Comparison of ENCODE assay signal across 28 cellular contexts in the genomic region with DNA sequence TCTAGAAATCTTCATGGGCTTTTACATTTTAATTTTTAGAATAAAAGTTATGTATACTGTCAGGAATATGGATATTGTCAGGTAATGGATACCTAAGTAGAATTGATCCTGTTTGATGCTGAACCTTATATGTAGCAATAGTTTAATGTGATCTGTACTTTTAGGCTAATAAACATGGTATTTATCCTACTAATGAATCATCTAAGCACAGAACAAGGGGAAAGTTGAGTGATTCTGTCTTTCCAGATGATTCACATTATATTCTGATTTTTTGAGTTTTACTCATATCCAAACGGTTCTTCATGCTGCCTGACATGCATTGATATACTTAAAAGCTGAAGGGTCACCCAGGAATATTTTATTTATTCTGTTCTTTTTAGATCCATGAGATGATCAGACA. TPM values are rescaled to one million over a fixed set of nuclear protein-coding genes. Genes with fewer than 3 reads are reported as not detected.
"Had no signal": no experiment of that assay in that cellular context is flagged by ENCODE, and none has a peak within 500 bp of the region (broad histone marks: within the 10 kb centered on the region; RNA-seq: fewer than 3 reads in every experiment).

No MANE protein-coding gene starts in this region.

- H3K27me3 ChIP-seq: neural progenitor cell, right lobe of liver, testis, vagina had no signal

- H3K9ac ChIP-seq: neural progenitor cell had no signal

- H3K4me3 Mint-ChIP-seq: activated B cell treated with CpG ODN at 0.5 μM for 24 hours; activated CD4-positive, alpha-beta T cell treated with anti-CD3 and anti-CD28 coated beads, Interleukin-2, amount 10 ng/mL, durations not matched to agents 7 days and 5 days; activated naive CD8-positive, alpha-beta T cell; activated T-cell treated with anti-CD3 and anti-CD28 coated beads, Interleukin-2, amount 50 U/mL, for 24 hours; central memory CD8-positive, alpha-beta T cell; endodermal cell; mesothelial cell of epicardium; naive thymus-derived CD8-positive, alpha-beta T cell; neural progenitor cell; T-helper 17 cell had no signal

- H3K4me1 ChIP-seq: left ventricle myocardium inferior, neural progenitor cell, right lobe of liver, testis, vagina had no signal

- DNase-seq: activated B cell treated with CpG ODN at 0.5 μM for 24 hours; activated CD4-positive, alpha-beta T cell treated with anti-CD3 and anti-CD28 coated beads, Interleukin-2, amount 10 ng/mL, durations not matched to agents 7 days and 5 days; activated CD8-positive, alpha-beta memory T cell treated with anti-CD3 and anti-CD28 coated beads, Interleukin-2, amount 50 U/mL, for 4 hours; activated naive CD4-positive, alpha-beta T cell; activated T-cell treated with anti-CD3 and anti-CD28 coated beads, Interleukin-2, amount 50 U/mL, for 24 hours; endodermal cell; foreskin melanocyte; left ventricle myocardium inferior; naive thymus-derived CD8-positive, alpha-beta T cell; posterior cingulate gyrus; right lobe of liver; stimulated activated CD4-positive, alpha-beta T cell treated with anti-CD3 and anti-CD28 coated beads, Interleukin-1b, Interleukin-23, amount 100 ng/mL, for 48 hours; T-helper 17 cell; testis; trophoblast cell had no signal

- H3K9me3 Mint-ChIP-seq: activated B cell treated with CpG ODN at 0.5 μM for 24 hours; activated CD4-positive, alpha-beta T cell treated with anti-CD3 and anti-CD28 coated beads, Interleukin-2, amount 10 ng/mL, durations not matched to agents 7 days and 5 days; activated T-cell treated with anti-CD3 and anti-CD28 coated beads, Interleukin-2, amount 50 U/mL, for 24 hours; activated T-helper 2 cell treated with anti-CD3 and anti-CD28 coated beads, Interferon-gamma antibody, Interleukin-2, Interleukin-4, amounts not matched to agents 10 μg/mL and 5 μg/mL and 100 μg/mL, durations not matched to agents 14 hours and 24 hours and 36 hours; central memory CD8-positive, alpha-beta T cell; endodermal cell; mesothelial cell of epicardium; naive thymus-derived CD8-positive, alpha-beta T cell; neural progenitor cell had no signal

- H2AFZ ChIP-seq: neural progenitor cell had no signal

- H3K27me3 Mint-ChIP-seq: activated B cell treated with CpG ODN at 0.5 μM for 24 hours; activated CD4-positive, alpha-beta T cell treated with anti-CD3 and anti-CD28 coated beads, Interleukin-2, amount 10 ng/mL, durations not matched to agents 7 days and 5 days; activated naive CD8-positive, alpha-beta T cell; activated T-cell treated with anti-CD3 and anti-CD28 coated beads, Interleukin-2, amount 50 U/mL, for 24 hours; central memory CD8-positive, alpha-beta T cell; naive thymus-derived CD8-positive, alpha-beta T cell; T-helper 17 cell had no signal

- H3K36me3 ChIP-seq: left ventricle myocardium inferior, right lobe of liver, vagina had no signal

- H3K27ac Mint-ChIP-seq: activated B cell treated with CpG ODN at 0.5 μM for 24 hours; activated CD4-positive, alpha-beta T cell treated with anti-CD3 and anti-CD28 coated beads, Interleukin-2, amount 10 ng/mL, durations not matched to agents 7 days and 5 days; activated naive CD8-positive, alpha-beta T cell; activated T-helper 2 cell treated with anti-CD3 and anti-CD28 coated beads, Interferon-gamma antibody, Interleukin-2, Interleukin-4, amounts not matched to agents 10 μg/mL and 5 μg/mL and 100 μg/mL, durations not matched to agents 14 hours and 24 hours and 36 hours; endodermal cell; mesothelial cell of epicardium; naive thymus-derived CD8-positive, alpha-beta T cell; neural progenitor cell had no signal

- H3K9me3 ChIP-seq: left ventricle myocardium inferior, right lobe of liver, testis, vagina had no signal

- H3K4me2 ChIP-seq: neural progenitor cell had no signal

- ATAC-seq: naive thymus-derived CD8-positive, alpha-beta T cell; right lobe of liver; T-helper 17 cell had no signal

- H3K27ac ChIP-seq: coronary artery, epithelial cell of prostate, left ventricle myocardium inferior, neural progenitor cell, right lobe of liver, skin epidermis, testis, vagina had no signal

- H3K4me1 Mint-ChIP-seq: activated B cell treated with CpG ODN at 0.5 μM for 24 hours; activated CD4-positive, alpha-beta T cell treated with anti-CD3 and anti-CD28 coated beads, Interleukin-2, amount 10 ng/mL, durations not matched to agents 7 days and 5 days; central memory CD8-positive, alpha-beta T cell; endodermal cell; mesothelial cell of epicardium; naive thymus-derived CD8-positive, alpha-beta T cell; neural progenitor cell had no signal

- H3K4me3 ChIP-seq: coronary artery, left ventricle myocardium inferior, neural progenitor cell, right lobe of liver, skin epidermis, testis, vagina had no signal

RNA-seq across cellular contexts. Expression of a gene that starts 56.9 kb away (rescaled TPM):
- total RNA-seq: activated B cell treated with CpG ODN at 0.5 μM for 24 hours; activated CD4-positive, alpha-beta T cell treated with anti-CD3 and anti-CD28 coated beads, Interleukin-2, amount 10 ng/mL, durations not matched to agents 7 days and 5 days; astrocyte; endodermal cell; fibroblast of lung; left ventricle myocardium inferior; lung microvascular endothelial cell; mesothelial cell of epicardium; naive thymus-derived CD8-positive, alpha-beta T cell; omental fat pad; right lobe of liver; T-helper 17 cell; vagina had no signal
- polyA plus RNA-seq: fibroblast of lung; naive thymus-derived CD8-positive, alpha-beta T cell had no signal
